Comparison of ENCODE assay signal across 2 cellular contexts in the genomic region with DNA sequence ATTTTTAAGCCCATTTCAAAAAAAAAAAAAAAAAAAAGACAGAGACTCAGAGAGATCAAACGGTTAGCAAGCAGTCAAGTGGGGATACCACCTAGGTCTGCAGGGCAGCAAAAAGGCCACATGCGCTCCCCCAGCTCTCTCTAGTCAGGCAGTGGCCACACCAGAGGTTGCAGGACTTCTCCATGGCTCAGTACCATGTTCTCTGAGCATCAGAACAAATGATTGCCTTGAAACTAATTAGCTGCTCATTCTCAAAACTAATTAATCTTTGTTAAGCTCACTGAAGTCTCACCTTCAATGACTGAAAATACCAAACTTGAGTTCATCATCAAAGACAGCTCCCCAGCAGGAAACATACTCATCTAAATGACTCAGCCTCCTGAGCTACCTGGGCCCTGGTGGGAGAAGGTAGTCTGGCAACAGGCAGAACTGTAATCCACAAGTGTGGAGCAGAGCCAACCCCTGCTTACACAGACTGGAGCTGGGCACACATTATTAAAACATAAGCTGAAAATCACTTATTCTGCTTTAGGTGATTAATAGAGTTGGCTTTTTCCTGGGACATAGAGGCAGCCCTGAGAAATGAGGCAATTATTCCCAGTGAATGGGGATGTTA.
TF ChIP-seq lines count a peak whose summit lies in the region.

No MANE protein-coding gene starts in this region.

TF ChIP-seq in HEK293, 187 proteins besides CTCF, POLR2A, EP300 and RAD21 (continued from another document):
- TF ChIP-seq, protein P1, sequence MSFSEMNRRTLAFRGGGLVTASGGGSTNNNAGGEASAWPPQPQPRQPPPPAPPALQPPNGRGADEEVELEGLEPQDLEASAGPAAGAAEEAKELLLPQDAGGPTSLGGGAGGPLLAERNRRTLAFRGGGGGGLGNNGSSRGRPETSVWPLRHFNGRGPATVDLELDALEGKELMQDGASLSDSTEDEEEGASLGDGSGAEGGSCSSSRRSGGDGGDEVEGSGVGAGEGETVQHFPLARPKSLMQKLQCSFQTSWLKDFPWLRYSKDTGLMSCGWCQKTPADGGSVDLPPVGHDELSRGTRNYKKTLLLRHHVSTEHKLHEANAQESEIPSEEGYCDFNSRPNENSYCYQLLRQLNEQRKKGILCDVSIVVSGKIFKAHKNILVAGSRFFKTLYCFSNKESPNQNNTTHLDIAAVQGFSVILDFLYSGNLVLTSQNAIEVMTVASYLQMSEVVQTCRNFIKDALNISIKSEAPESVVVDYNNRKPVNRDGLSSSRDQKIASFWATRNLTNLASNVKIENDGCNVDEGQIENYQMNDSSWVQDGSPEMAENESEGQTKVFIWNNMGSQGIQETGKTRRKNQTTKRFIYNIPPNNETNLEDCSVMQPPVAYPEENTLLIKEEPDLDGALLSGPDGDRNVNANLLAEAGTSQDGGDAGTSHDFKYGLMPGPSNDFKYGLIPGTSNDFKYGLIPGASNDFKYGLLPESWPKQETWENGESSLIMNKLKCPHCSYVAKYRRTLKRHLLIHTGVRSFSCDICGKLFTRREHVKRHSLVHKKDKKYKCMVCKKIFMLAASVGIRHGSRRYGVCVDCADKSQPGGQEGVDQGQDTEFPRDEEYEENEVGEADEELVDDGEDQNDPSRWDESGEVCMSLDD (tag by site-specific recombination; IDR thresholded peaks at IDR 0.05) = no peak
- TF ChIP-seq ZNF248 (tag by site-specific recombination; IDR thresholded peaks at IDR 0.05) = no peak
- no peak for TF ChIP-seq ZNF202 (tag by site-specific recombination; IDR thresholded peaks at IDR 0.05; ENCODE audit: borderline replicate concordance)
- no peak for TF ChIP-seq ZNF600 (tag by site-specific recombination; IDR thresholded peaks at IDR 0.05)
- peak; percentile 65; the same call in 1 of the 2 replicates for TF ChIP-seq SCRT1 (tag by site-specific recombination; IDR thresholded peaks at IDR 0.05; ENCODE audit: borderline replicate concordance)
- TF ChIP-seq MZF1 (tag by site-specific recombination; IDR thresholded peaks at IDR 0.05; ENCODE audit: borderline replicate concordance) = no peak
- TF ChIP-seq SCRT2 (tag by site-specific recombination; IDR thresholded peaks at IDR 0.05) = peak; percentile 92
- TF ChIP-seq GLI2 (tag by site-specific recombination; IDR thresholded peaks at IDR 0.05; ENCODE audit: borderline replicate concordance, low read depth) = no peak
- no peak for TF ChIP-seq ZNF366 (tag by site-specific recombination; conservative IDR thresholded peaks at IDR 0.05)
- TF ChIP-seq ZNF23 (tag by site-specific recombination; IDR thresholded peaks at IDR 0.05; ENCODE audit: borderline replicate concordance) = no peak
- TF ChIP-seq, protein P2, sequence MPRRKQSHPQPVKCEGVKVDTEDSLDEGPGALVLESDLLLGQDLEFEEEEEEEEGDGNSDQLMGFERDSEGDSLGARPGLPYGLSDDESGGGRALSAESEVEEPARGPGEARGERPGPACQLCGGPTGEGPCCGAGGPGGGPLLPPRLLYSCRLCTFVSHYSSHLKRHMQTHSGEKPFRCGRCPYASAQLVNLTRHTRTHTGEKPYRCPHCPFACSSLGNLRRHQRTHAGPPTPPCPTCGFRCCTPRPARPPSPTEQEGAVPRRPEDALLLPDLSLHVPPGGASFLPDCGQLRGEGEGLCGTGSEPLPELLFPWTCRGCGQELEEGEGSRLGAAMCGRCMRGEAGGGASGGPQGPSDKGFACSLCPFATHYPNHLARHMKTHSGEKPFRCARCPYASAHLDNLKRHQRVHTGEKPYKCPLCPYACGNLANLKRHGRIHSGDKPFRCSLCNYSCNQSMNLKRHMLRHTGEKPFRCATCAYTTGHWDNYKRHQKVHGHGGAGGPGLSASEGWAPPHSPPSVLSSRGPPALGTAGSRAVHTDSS (tag by site-specific recombination; IDR thresholded peaks at IDR 0.05) = no peak
- TF ChIP-seq ZBTB21 (tag by site-specific recombination; IDR thresholded peaks at IDR 0.05) = no peak

TF ChIP-seq in HepG2, 621 proteins besides CTCF, POLR2A, EP300 and RAD21 (continued from another document):
- TF ChIP-seq, protein P3, sequence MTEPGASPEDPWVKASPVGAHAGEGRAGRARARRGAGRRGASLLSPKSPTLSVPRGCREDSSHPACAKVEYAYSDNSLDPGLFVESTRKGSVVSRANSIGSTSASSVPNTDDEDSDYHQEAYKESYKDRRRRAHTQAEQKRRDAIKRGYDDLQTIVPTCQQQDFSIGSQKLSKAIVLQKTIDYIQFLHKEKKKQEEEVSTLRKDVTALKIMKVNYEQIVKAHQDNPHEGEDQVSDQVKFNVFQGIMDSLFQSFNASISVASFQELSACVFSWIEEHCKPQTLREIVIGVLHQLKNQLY (CRISPR knock-in tag; IDR thresholded peaks at IDR 0.05) = no peak
